In the genomic region with DNA sequence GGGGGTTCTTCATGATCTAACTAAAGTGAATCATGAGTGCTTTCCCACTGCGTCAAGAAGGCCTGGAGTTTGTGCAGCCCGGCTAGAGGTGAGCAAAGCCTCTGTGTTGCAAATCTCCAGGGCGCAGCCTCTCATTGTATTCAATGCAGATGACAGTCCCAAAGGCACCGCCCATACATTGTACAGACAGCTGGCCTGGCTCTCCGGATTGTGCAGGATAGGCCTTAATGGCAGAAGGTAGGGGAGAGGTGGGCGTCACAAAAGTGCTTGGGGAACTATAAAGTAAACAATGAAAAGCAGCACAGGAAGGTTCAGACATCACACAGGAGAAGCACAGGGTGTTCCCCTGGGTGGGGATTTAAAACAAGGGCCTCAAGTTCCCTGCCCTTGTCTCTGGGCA, we compare ENCODE assay signal across 8 cellular contexts. TPM values are rescaled to one million over a fixed set of nuclear protein-coding genes. Genes with fewer than 3 reads are reported as not detected.
A peak's percentile ranks its signal among the peaks of the same experiment; 100 is the strongest.
DNase-seq lines count a peak whose midpoint lies in the region; ATAC-seq and TF ChIP-seq lines count a peak whose summit lies in the region.

No MANE protein-coding gene starts in this region.

- H3K9me3 ChIP-seq in body of pancreas (no peaks in the 10 kb centered on the region), muscle layer of colon (ENCODE audit: low read length) (no peaks in the 10 kb centered on the region), vagina (no peaks in the 10 kb centered on the region)

- no peak for TF ChIP-seq POLR2A in body of pancreas (IDR thresholded peaks at IDR 0.05)
- TF ChIP-seq POLR2A in vagina (IDR thresholded peaks at IDR 0.05), result no peak

- H3K27me3 ChIP-seq in body of pancreas, result no peaks in the 10 kb centered on the region
- no peaks in the 10 kb centered on the region for H3K27me3 ChIP-seq in muscle layer of colon (ENCODE audit: control insufficient read depth in 1 of 2, insufficient read depth in 2 of 2, low read length in 2 of 2)
- no peaks in the 10 kb centered on the region for H3K27me3 ChIP-seq in vagina

- no peak overlapping the region for H3K4me3 ChIP-seq in body of pancreas
- H3K4me3 ChIP-seq in muscle layer of colon (ENCODE audit: low read depth in 1 of 2, low read length in 2 of 2), result peak overlapping the region; percentile 67 to 88
- H3K4me3 ChIP-seq in vagina, result peak overlapping the region; percentile 64 to 65

- DNase-seq in cardiac septum (ENCODE audit: low spot score) (peak; percentile 78), left ventricle myocardium superior (no peak), body of pancreas (no peak), vagina (ENCODE audit: extremely low spot score in 2 of 2) (peak; percentile 49 to 87), kidney glomerular epithelial cell (lab: John Stamatoyannopoulos, UW) (no peak)

- peak overlapping the region; percentile 94 for H3K9ac ChIP-seq in muscle layer of colon (ENCODE audit: low read length)

- peak overlapping the region; percentile 50 to 96 (median 92) for H3K27ac ChIP-seq in body of pancreas
- peak overlapping the region; percentile 75 for H3K27ac ChIP-seq in muscle layer of colon (ENCODE audit: low read depth, low read length)
- peak overlapping the region; percentile 92 for H3K27ac ChIP-seq in vagina

- WGBS in body of pancreas, 2 donors, result 78 to 82% methylated on average over 6 of the region's 6 CpGs

- H3K36me3 ChIP-seq in body of pancreas (replicated peaks in 1 of 2; ENCODE audit: insufficient read depth in 1 of 2, low read depth in 2 of 2) (no peaks in the 10 kb centered on the region), muscle layer of colon (ENCODE audit: insufficient read depth, low read length) (no peaks in the 10 kb centered on the region), vagina (no peaks in the 10 kb centered on the region)

- H3K4me1 ChIP-seq in body of pancreas, result peaks cover 42% of the 10 kb centered on the region
- H3K4me1 ChIP-seq in muscle layer of colon (ENCODE audit: insufficient read depth, low read length), result peaks cover 34% of the 10 kb centered on the region
- H3K4me1 ChIP-seq in vagina, result peaks cover 35% of the 10 kb centered on the region

- TF ChIP-seq CTCF in body of pancreas (IDR thresholded peaks at IDR 0.05) (no peak), vagina (IDR thresholded peaks at IDR 0.05) (no peak)

- intact Hi-C loops in cardiac septum (cut with DNase I) (loop anchor here (5.0 kb wide), 3 partner anchors 47 to 128 kb away; no protein-coding TSS in a partner anchor), left ventricle myocardium superior (cut with micrococcal nuclease) (no loop called here), body of pancreas (cut with DNase I) (no loop called here), vagina (cut with DNase I) (no loop called here)

- no peak for ATAC-seq in left ventricle myocardium superior
- ATAC-seq in body of pancreas, result no peak
- ATAC-seq in GM19328 (IDR thresholded peaks at IDR 0.05; ENCODE audit: unreplicated experiment), result no peak
- no peak for ATAC-seq in HG03280 (IDR thresholded peaks at IDR 0.05; ENCODE audit: unreplicated experiment)

RNA-seq across cellular contexts. Expression of gene GYPC, which starts 0.9 kb away (rescaled TPM):
- total RNA-seq in cardiac septum (113 TPM), left ventricle myocardium superior (114 TPM), body of pancreas (10 to 100 TPM; 26.4 to 28.8 TPM), vagina (84.2 TPM)

Comparison
In these comparisons a context has a peak if more than half of its experiments do, and no peak if none do; other contexts are left out.
1. DNase-seq: peak in cardiac septum (single experiment) and vagina (2 of 2); none in left ventricle myocardium superior (single experiment), body of pancreas (0 of 4) and kidney glomerular epithelial cell (single experiment).
2. H3K4me3 ChIP-seq: peak in muscle layer of colon (2 of 2) and vagina (2 of 2); none in body of pancreas (0 of 2).
3. Peak in every context shown above with its lines, with median percentiles within 50 percentile points of each other: H3K27ac ChIP-seq.